ENCODE assay signal across 14 cellular contexts in genomic region chr11:118939412-118939915, GRCh38.
DNase-seq lines count a peak whose midpoint lies in the region; ATAC-seq lines count a peak whose summit lies in the region.
"Had no signal": no experiment of that assay in that cellular context is flagged by ENCODE, and none has a peak within 500 bp of the region (broad histone marks: within the 10 kb centered on the region; RNA-seq: fewer than 3 reads in every experiment).

No MANE protein-coding gene starts in this region.

- H3K9me3 ChIP-seq in SK-N-MC (ENCODE audit: low read depth, low read length): no peaks in the 10 kb centered on the region
- H3K9me3 ChIP-seq: ovary, tibial artery had no signal

- H3K36me3 Mint-ChIP-seq in stimulated activated naive CD8-positive, alpha-beta T cell treated with anti-CD3 and anti-CD28 coated beads, Interleukin-15, Interleukin-2, amounts not matched to agents 100 ng/mL and 50 ng/mL, for 24 hours (ENCODE audit: low read depth): no peaks in the 10 kb centered on the region
- H3K36me3 Mint-ChIP-seq in effector memory CD8-positive, alpha-beta T cell (ENCODE audit: insufficient read depth): no peaks in the 10 kb centered on the region

- ATAC-seq in stimulated activated naive CD8-positive, alpha-beta T cell treated with anti-CD3 and anti-CD28 coated beads, Interleukin-15, Interleukin-2, amounts not matched to agents 100 U/mL and 50 U/mL, for 24 hours: no peak
- ATAC-seq in stimulated activated naive CD8-positive, alpha-beta T cell treated with anti-CD3 and anti-CD28 coated beads, Interleukin-15, amount 100 ng/mL, for 72 hours: no peak
- ATAC-seq in effector memory CD8-positive, alpha-beta T cell (replicated peaks): no peak
- ATAC-seq in HG03159 (IDR thresholded peaks at IDR 0.05; ENCODE audit: unreplicated experiment): no peak

- peak overlapping the region; percentile 39 for H3K9ac ChIP-seq in SK-N-MC (ENCODE audit: insufficient read length)

- H3K27ac ChIP-seq in SK-N-MC (peak overlapping the region; percentile 82; the same call in 1 of the 2 replicates), epithelial cell of prostate (peak overlapping the region; percentile 71)
- H3K27ac ChIP-seq: cardiac muscle cell, ovary, tibial artery had no signal

- no peaks in the 10 kb centered on the region for H3K27me3 Mint-ChIP-seq in stimulated activated naive CD8-positive, alpha-beta T cell treated with anti-CD3 and anti-CD28 coated beads, Interleukin-15, Interleukin-2, amounts not matched to agents 100 ng/mL and 50 ng/mL, for 24 hours
- no peaks in the 10 kb centered on the region for H3K27me3 Mint-ChIP-seq in stimulated activated naive CD8-positive, alpha-beta T cell treated with anti-CD3 and anti-CD28 coated beads, Interleukin-15, amount 100 ng/mL, for 72 hours
- peaks cover 0 to 27% of the 10 kb centered on the region in 2 donors for H3K27me3 Mint-ChIP-seq in effector memory CD8-positive, alpha-beta T cell

- peaks cover 39% of the 10 kb centered on the region for H3K4me1 Mint-ChIP-seq in stimulated activated naive CD8-positive, alpha-beta T cell treated with anti-CD3 and anti-CD28 coated beads, Interleukin-15, Interleukin-2, amounts not matched to agents 100 ng/mL and 50 ng/mL, for 24 hours (ENCODE audit: low read depth)
- peaks cover 43% of the 10 kb centered on the region for H3K4me1 Mint-ChIP-seq in stimulated activated naive CD8-positive, alpha-beta T cell treated with anti-CD3 and anti-CD28 coated beads, Interleukin-15, amount 100 ng/mL, for 72 hours
- H3K4me1 Mint-ChIP-seq in effector memory CD8-positive, alpha-beta T cell (ENCODE audit: low read depth in 2 of 2): peaks cover 7 to 10% of the 10 kb centered on the region in 2 donors

- no peak overlapping the region for H3K4me3 ChIP-seq in SK-N-MC
- H3K4me3 ChIP-seq: cardiac muscle cell, ovary, tibial artery had no signal

- DNase-seq in stimulated activated naive CD8-positive, alpha-beta T cell treated with anti-CD3 and anti-CD28 coated beads, Interleukin-15, Interleukin-2, amounts not matched to agents 100 U/mL and 50 U/mL, for 24 hours: no peak
- no peak for DNase-seq in SK-N-MC (ENCODE audit: low read depth, low spot score)
- DNase-seq in epithelial cell of prostate (ENCODE audit: low read depth, low spot score): no peak
- DNase-seq in stimulated activated naive CD8-positive, alpha-beta T cell treated with anti-CD3 and anti-CD28 coated beads, Interleukin-15, amount 100 ng/mL, for 72 hours: no peak
- no peak for DNase-seq in effector memory CD8-positive, alpha-beta T cell
- DNase-seq in NCI-H748 treated with DMSO at 0.1 percent for 48 hours (lab: John Stamatoyannopoulos, UW): no peak
- DNase-seq: effector memory CD4-positive, alpha-beta T cell; NCI-H187; NCI-H510A; ovary; tibial artery had no signal

- H3K36me3 ChIP-seq in SK-N-MC (ENCODE audit: insufficient read depth, low read length): no peaks in the 10 kb centered on the region
- H3K36me3 ChIP-seq: cardiac muscle cell, ovary, tibial artery had no signal

- H3K9me3 Mint-ChIP-seq in stimulated activated naive CD8-positive, alpha-beta T cell treated with anti-CD3 and anti-CD28 coated beads, Interleukin-15, Interleukin-2, amounts not matched to agents 100 ng/mL and 50 ng/mL, for 24 hours: no peaks in the 10 kb centered on the region
- H3K9me3 Mint-ChIP-seq in stimulated activated naive CD8-positive, alpha-beta T cell treated with anti-CD3 and anti-CD28 coated beads, Interleukin-15, amount 100 ng/mL, for 72 hours: no peaks in the 10 kb centered on the region
- H3K9me3 Mint-ChIP-seq in effector memory CD8-positive, alpha-beta T cell: no peaks in the 10 kb centered on the region

- H3K4me3 Mint-ChIP-seq in stimulated activated naive CD8-positive, alpha-beta T cell treated with anti-CD3 and anti-CD28 coated beads, Interleukin-15, Interleukin-2, amounts not matched to agents 100 ng/mL and 50 ng/mL, for 24 hours: no peak overlapping the region
- peak overlapping the region; percentile 14 to 19 for H3K4me3 Mint-ChIP-seq in stimulated activated naive CD8-positive, alpha-beta T cell treated with anti-CD3 and anti-CD28 coated beads, Interleukin-15, amount 100 ng/mL, for 72 hours
- no peak overlapping the region for H3K4me3 Mint-ChIP-seq in effector memory CD8-positive, alpha-beta T cell

- H3K27ac Mint-ChIP-seq in stimulated activated naive CD8-positive, alpha-beta T cell treated with anti-CD3 and anti-CD28 coated beads, Interleukin-15, Interleukin-2, amounts not matched to agents 100 ng/mL and 50 ng/mL, for 24 hours: peak overlapping the region; percentile 85
- peak overlapping the region in 1 of 2 donors; percentile 27 for H3K27ac Mint-ChIP-seq in stimulated activated naive CD8-positive, alpha-beta T cell treated with anti-CD3 and anti-CD28 coated beads, Interleukin-15, amount 100 ng/mL, for 72 hours
- no peak overlapping the region for H3K27ac Mint-ChIP-seq in effector memory CD8-positive, alpha-beta T cell

Comparison
In these comparisons a context has a peak if more than half of its experiments do, and no peak if none do; other contexts are left out.
1. H3K4me3 Mint-ChIP-seq: peak in stimulated activated naive CD8-positive, alpha-beta T cell treated with anti-CD3 and anti-CD28 coated beads, Interleukin-15, amount 100 ng/mL, for 72 hours (2 of 2); none in stimulated activated naive CD8-positive, alpha-beta T cell treated with anti-CD3 and anti-CD28 coated beads, Interleukin-15, Interleukin-2, amounts not matched to agents 100 ng/mL and 50 ng/mL, for 24 hours (single experiment) and effector memory CD8-positive, alpha-beta T cell (0 of 2).